9 cellular contexts compared by ENCODE assay signal in genomic region chr9:85941966-85942912, GRCh38. TPM values are rescaled to one million over a fixed set of nuclear protein-coding genes. Genes with fewer than 3 reads are reported as not detected.
DNase-seq lines count a peak whose midpoint lies in the region; ATAC-seq and TF ChIP-seq lines count a peak whose summit lies in the region.
"Had no signal": no experiment of that assay in that cellular context is flagged by ENCODE, and none has a peak within 500 bp of the region (broad histone marks: within the 10 kb centered on the region; RNA-seq: fewer than 3 reads in every experiment).

No MANE protein-coding gene starts in this region.

- H3K9me3 Mint-ChIP-seq in T-cell: no peaks in the 10 kb centered on the region
- no peaks in the 10 kb centered on the region for H3K9me3 Mint-ChIP-seq in stimulated activated effector memory CD8-positive, alpha-beta T cell treated with anti-CD3 and anti-CD28 coated beads, Interleukin-12 subunit alpha, Interleukin-12 subunit beta, amount 100 ng/mL, for 72 hours

- H3K27me3 ChIP-seq in GM23248 (replicated peaks; ENCODE audit: insufficient read depth) (no peaks in the 10 kb centered on the region), skeletal muscle tissue (ENCODE audit: control insufficient read depth in 3 of 3, insufficient read depth in 3 of 3, low read length in 3 of 3) (no peaks in the 10 kb centered on the region)

- H3K27ac ChIP-seq in GM23248: peak overlapping the region; percentile 67
- H3K27ac ChIP-seq in skeletal muscle tissue (ENCODE audit: low read depth, low read length): peak overlapping the region; percentile 90

- peak overlapping the region in 1 of 3 donors; percentile 90 for H3K4me3 Mint-ChIP-seq in T-cell
- no peak overlapping the region for H3K4me3 Mint-ChIP-seq in stimulated activated effector memory CD8-positive, alpha-beta T cell treated with anti-CD3 and anti-CD28 coated beads, Interleukin-12 subunit alpha, Interleukin-12 subunit beta, amount 100 ng/mL, for 72 hours

- peaks cover 62% of the 10 kb centered on the region for H3K79me2 ChIP-seq in GM23248 (ENCODE audit: insufficient read depth)

- peak overlapping the region; percentile 91 for H2AFZ ChIP-seq in GM23248

- in situ Hi-C loops in GM23248 (cut with MboI): no loop called here

- H3K4me1 Mint-ChIP-seq in T-cell: peaks cover 22 to 27% (median 25%) of the 10 kb centered on the region in 3 donors
- peaks cover 14% of the 10 kb centered on the region for H3K4me1 Mint-ChIP-seq in stimulated activated effector memory CD8-positive, alpha-beta T cell treated with anti-CD3 and anti-CD28 coated beads, Interleukin-12 subunit alpha, Interleukin-12 subunit beta, amount 100 ng/mL, for 72 hours

- no peaks in the 10 kb centered on the region for H3K27me3 Mint-ChIP-seq in T-cell

- no peaks in the 10 kb centered on the region for H3F3A ChIP-seq in GM23248 (ENCODE audit: insufficient read depth)

- H3K4me3 ChIP-seq in GM23248: peak overlapping the region; percentile 95
- H3K4me3 ChIP-seq in foreskin fibroblast (ENCODE audit: low read depth in 1 of 2, low read length in 2 of 2): peak overlapping the region; percentile 87 to 98
- peak overlapping the region; percentile 80 to 87 (median 87) for H3K4me3 ChIP-seq in skeletal muscle tissue (ENCODE audit: low read length in 3 of 3)

- H3K36me3 ChIP-seq in GM23248 (ENCODE audit: low read depth) (peaks cover 34% of the 10 kb centered on the region), skeletal muscle tissue (ENCODE audit: control insufficient read depth in 3 of 3, insufficient read depth in 3 of 3, low read length in 3 of 3) (peaks cover 0 to 17% (median 4%) of the 10 kb centered on the region in 3 donors)

- peaks cover 22% of the 10 kb centered on the region for H3K36me3 Mint-ChIP-seq in T-cell
- H3K36me3 Mint-ChIP-seq in stimulated activated effector memory CD8-positive, alpha-beta T cell treated with anti-CD3 and anti-CD28 coated beads, Interleukin-12 subunit alpha, Interleukin-12 subunit beta, amount 100 ng/mL, for 72 hours: peaks cover 17% of the 10 kb centered on the region

- H3K9me2 ChIP-seq in GM23248 (ENCODE audit: insufficient read depth): no peaks in the 10 kb centered on the region

- H3K9me3 ChIP-seq in GM23248 (ENCODE audit: low read depth) (no peaks in the 10 kb centered on the region), skeletal muscle tissue (ENCODE audit: control insufficient read depth in 3 of 3, low read length in 3 of 3) (no peaks in the 10 kb centered on the region)

- H4K20me1 ChIP-seq in GM23248 (ENCODE audit: insufficient read depth): no peaks in the 10 kb centered on the region

- DNase-seq in GM23248 (peak; percentile 51), T-cell (peak in 1 of 34 experiments; percentile 6), foreskin fibroblast (peak; percentile 2 to 11), NCI-H1694 treated with DMSO at 0.1 percent for 48 hours (lab: John Stamatoyannopoulos, UW) (no peak), NCI-H2107 treated with DMSO at 0.1 percent for 48 hours (lab: John Stamatoyannopoulos, UW; ENCODE audit: unreplicated experiment) (no peak)
- DNase-seq in stimulated activated CD4-positive, alpha-beta T cell treated with anti-CD3 and anti-CD28 coated beads, Interleukin-12 subunit alpha, Interleukin-12 subunit beta, amount 100 ng/mL, for 4 hours: no peak
- no peak for DNase-seq in stimulated activated effector memory CD8-positive, alpha-beta T cell treated with anti-CD3 and anti-CD28 coated beads, Interleukin-12 subunit alpha, Interleukin-12 subunit beta, amount 100 ng/mL, for 72 hours (ENCODE audit: low spot score in 2 of 2)
- DNase-seq: NCI-H1048 had no signal

- H3K27ac Mint-ChIP-seq in T-cell: peak overlapping the region; percentile 82 to 86
- H3K27ac Mint-ChIP-seq in stimulated activated effector memory CD8-positive, alpha-beta T cell treated with anti-CD3 and anti-CD28 coated beads, Interleukin-12 subunit alpha, Interleukin-12 subunit beta, amount 100 ng/mL, for 72 hours: no peak overlapping the region

- H3K9ac ChIP-seq in GM23248 (peak overlapping the region; percentile 92), skeletal muscle tissue (ENCODE audit: low read depth in 1 of 3, low read length in 3 of 3) (peak overlapping the region; percentile 83 to 95 (median 89))

- no peak for TF ChIP-seq CTCF in foreskin fibroblast (IDR thresholded peaks at IDR 0.05; ENCODE audit: low read depth, low read length)

- peak overlapping the region; percentile 96 for H3K4me2 ChIP-seq in GM23248 (ENCODE audit: unreplicated experiment)

- no peak for ATAC-seq in T-cell (replicated peaks in 1 of 4)
- ATAC-seq in stimulated activated effector memory CD8-positive, alpha-beta T cell treated with anti-CD3 and anti-CD28 coated beads, Interleukin-12 subunit alpha, Interleukin-12 subunit beta, amount 100 ng/mL, for 72 hours: no peak

- 34 to 41% methylated on average over 8 of the region's 8 CpGs for WGBS in GM23248 (ENCODE audit: low coverage in 1 of 2, low lambda C conversion rate in 2 of 2, missing lambda C conversion rate in 2 of 2), 2 experiments

- POLR2A ChIA-PET in T-cell (lab: Charles Lee): interaction anchor here (0.6 to 1.0 kb wide), 3 partner anchors 11 to 341 kb away, joined by 3 to 4 read pairs (median 4); no protein-coding TSS in a partner anchor

- H3K4me1 ChIP-seq in GM23248 (ENCODE audit: insufficient read depth) (peaks cover 18% of the 10 kb centered on the region), skeletal muscle tissue (ENCODE audit: control insufficient read depth in 3 of 3, insufficient read depth in 3 of 3, low read length in 3 of 3) (peaks cover 11 to 24% (median 22%) of the 10 kb centered on the region in 3 donors)

- CTCF ChIA-PET in T-cell (lab: Charles Lee): interaction anchor here (0.5 to 0.6 kb wide), 7 partner anchors 9 to 1952 kb away, joined by 3 to 7 read pairs (median 4); no protein-coding TSS in a partner anchor

RNA-seq across cellular contexts. Expression of gene NAA35, which starts 1.3 kb away (rescaled TPM):
- 18.5 and 19.7 TPM in 2 replicates for total RNA-seq in GM23248 (2014; rRNA removed; shearing (Covaris generic))
- 21.5 and 22.0 TPM in 2 replicates for polyA plus RNA-seq in GM23248 (2016; fragmentation: Nextera tagmentation; extraction: Ambion mirVana)
- 10 to 100 TPM; 17.6 to 25.3 (median 24.3) TPM for total RNA-seq in T-cell
- 20.9 TPM for total RNA-seq in skeletal muscle tissue

Comparison
In these comparisons a context has a peak if more than half of its experiments do, and no peak if none do; other contexts are left out.
1. DNase-seq: peak in GM23248 (single experiment) and foreskin fibroblast (2 of 2); none in NCI-H1694 treated with DMSO at 0.1 percent for 48 hours (single experiment), NCI-H2107 treated with DMSO at 0.1 percent for 48 hours (single experiment), stimulated activated CD4-positive, alpha-beta T cell treated with anti-CD3 and anti-CD28 coated beads, Interleukin-12 subunit alpha, Interleukin-12 subunit beta, amount 100 ng/mL, for 4 hours (single experiment) and stimulated activated effector memory CD8-positive, alpha-beta T cell treated with anti-CD3 and anti-CD28 coated beads, Interleukin-12 subunit alpha, Interleukin-12 subunit beta, amount 100 ng/mL, for 72 hours (0 of 2).
2. Peak in every context shown above with its lines, with median percentiles within 50 percentile points of each other: H3K4me3 ChIP-seq.